In genomic region chr2:241153616-241154015, GRCh38 we compare ENCODE assay signal across 23 cellular contexts. TPM values are rescaled to one million over a fixed set of nuclear protein-coding genes. Genes with fewer than 3 reads are reported as not detected.
DNase-seq lines count a peak whose midpoint lies in the region; ATAC-seq lines count a peak whose summit lies in the region.
"Had no signal": no experiment of that assay in that cellular context is flagged by ENCODE, and none has a peak within 500 bp of the region (broad histone marks: within the 10 kb centered on the region; RNA-seq: fewer than 3 reads in every experiment).

No MANE protein-coding gene starts in this region.

- H3K27ac Mint-ChIP-seq in activated CD4-positive, alpha-beta T cell treated with anti-CD3 and anti-CD28 coated beads, Interleukin-2, amount 10 ng/mL, durations not matched to agents 24 days and 14 days, result peak overlapping the region; percentile 76
- H3K27ac Mint-ChIP-seq in CD4-positive, alpha-beta memory T cell, result peak overlapping the region in 5 of 7 donors; percentile 43 to 67 (median 52)

- H3K27me3 ChIP-seq in CD4-positive, alpha-beta memory T cell (ENCODE audit: insufficient read depth, low read length), result no peaks in the 10 kb centered on the region
- H3K27me3 ChIP-seq: foreskin keratinocyte, upper lobe of right lung had no signal

- no peaks in the 10 kb centered on the region for H3K9me3 ChIP-seq in CD4-positive, alpha-beta memory T cell (ENCODE audit: control insufficient read depth in 1 of 2, low read length in 2 of 2)
- H3K9me3 ChIP-seq: upper lobe of right lung had no signal

- H3K4me3 Mint-ChIP-seq in activated CD4-positive, alpha-beta T cell treated with anti-CD3 and anti-CD28 coated beads, Interleukin-2, amount 10 ng/mL, durations not matched to agents 24 days and 14 days, result peak overlapping the region; percentile 7
- peak overlapping the region in 1 of 8 donors; percentile 20 for H3K4me3 Mint-ChIP-seq in CD4-positive, alpha-beta memory T cell
- H3K4me3 Mint-ChIP-seq: activated naive CD8-positive, alpha-beta T cell treated with anti-CD3 and anti-CD28 coated beads, Interleukin-2, amount 10 ng/mL, durations not matched to agents 7 days and 5 days; natural killer cell treated with Interleukin-12 subunit alpha and Interleukin-12 subunit beta and Interleukin-15 and Interleukin-18, amount 100 ng/mL, for 72 hours had no signal

- no peaks in the 10 kb centered on the region for H3K27me3 Mint-ChIP-seq in activated CD4-positive, alpha-beta T cell treated with anti-CD3 and anti-CD28 coated beads, Interleukin-2, amount 10 ng/mL, durations not matched to agents 24 days and 14 days
- H3K27me3 Mint-ChIP-seq in CD4-positive, alpha-beta memory T cell, result no peaks in the 10 kb centered on the region
- H3K27me3 Mint-ChIP-seq: activated naive CD8-positive, alpha-beta T cell treated with anti-CD3 and anti-CD28 coated beads, Interleukin-2, amount 10 ng/mL, durations not matched to agents 7 days and 5 days; natural killer cell treated with Interleukin-12 subunit alpha and Interleukin-12 subunit beta and Interleukin-15 and Interleukin-18, amount 100 ng/mL, for 72 hours had no signal

- ATAC-seq in GM21825 (IDR thresholded peaks at IDR 0.05; ENCODE audit: unreplicated experiment) (no peak), HG03196 (IDR thresholded peaks at IDR 0.05; ENCODE audit: unreplicated experiment) (no peak), Right ventricle myocardium superior (ENCODE audit: poor library complexity) (no peak)
- ATAC-seq: foreskin keratinocyte; natural killer cell treated with Interleukin-12 subunit alpha and Interleukin-12 subunit beta and Interleukin-15 and Interleukin-18, amount 100 ng/mL, for 72 hours; Panc1; upper lobe of right lung had no signal

- no peak overlapping the region for H3K4me3 ChIP-seq in CD4-positive, alpha-beta memory T cell (ENCODE audit: low read length in 2 of 2)
- H3K4me3 ChIP-seq: upper lobe of right lung had no signal

- POLR2A ChIA-PET in CD4-positive, alpha-beta memory T cell (lab: Charles Lee; ENCODE audit: partially characterized antibody), result interaction anchor here (9.0 kb wide), 1 partner anchor 46 kb away, joined by 299 read pairs; the partner anchor contains the start of gene MTERF4

- peaks cover 38% of the 10 kb centered on the region for H3K36me3 Mint-ChIP-seq in activated CD4-positive, alpha-beta T cell treated with anti-CD3 and anti-CD28 coated beads, Interleukin-2, amount 10 ng/mL, durations not matched to agents 24 days and 14 days (ENCODE audit: low read depth)
- peaks cover 14 to 49% of the 10 kb centered on the region in 2 donors for H3K36me3 Mint-ChIP-seq in CD4-positive, alpha-beta memory T cell

- H3K36me3 ChIP-seq in CD4-positive, alpha-beta memory T cell (ENCODE audit: insufficient read depth, low read length), result peaks cover 17% of the 10 kb centered on the region

- intact Hi-C loops in activated CD4-positive, alpha-beta T cell treated with anti-CD3 and anti-CD28 coated beads, Interleukin-2, amount 10 ng/mL, durations not matched to agents 24 days and 14 days (cut with micrococcal nuclease), result loop anchor here (5.0 kb wide), 1 partner anchor 204 kb away; the partner anchor contains the start of gene FARP2
- intact Hi-C loops in CD4-positive, alpha-beta memory T cell (cut with micrococcal nuclease), result loop anchor here (5.0 kb wide), 1 partner anchor 171 kb away; no protein-coding TSS in a partner anchor
- intact Hi-C loops in Right ventricle myocardium superior (cut with DNase I), result no loop called here

- no peak overlapping the region for H3K27ac ChIP-seq in CD4-positive, alpha-beta memory T cell (ENCODE audit: low read depth, low read length)
- H3K27ac ChIP-seq: foreskin keratinocyte, parathyroid adenoma, upper lobe of right lung had no signal

- H3K4me1 ChIP-seq in CD4-positive, alpha-beta memory T cell (ENCODE audit: insufficient read depth, low read length), result peaks cover 16% of the 10 kb centered on the region
- H3K4me1 ChIP-seq: foreskin keratinocyte had no signal

- no peaks in the 10 kb centered on the region for H3K9me3 Mint-ChIP-seq in activated CD4-positive, alpha-beta T cell treated with anti-CD3 and anti-CD28 coated beads, Interleukin-2, amount 10 ng/mL, durations not matched to agents 24 days and 14 days
- peaks cover 0 to under 1% (median 0%) of the 10 kb centered on the region in 8 donors for H3K9me3 Mint-ChIP-seq in CD4-positive, alpha-beta memory T cell
- H3K9me3 Mint-ChIP-seq: activated naive CD8-positive, alpha-beta T cell treated with anti-CD3 and anti-CD28 coated beads, Interleukin-2, amount 10 ng/mL, durations not matched to agents 7 days and 5 days; natural killer cell treated with Interleukin-12 subunit alpha and Interleukin-12 subunit beta and Interleukin-15 and Interleukin-18, amount 100 ng/mL, for 72 hours had no signal

- CTCF ChIA-PET in CD4-positive, alpha-beta memory T cell (lab: Charles Lee; ENCODE audit: partially characterized antibody), result no interaction called here

- peaks cover 40% of the 10 kb centered on the region for H3K4me1 Mint-ChIP-seq in activated CD4-positive, alpha-beta T cell treated with anti-CD3 and anti-CD28 coated beads, Interleukin-2, amount 10 ng/mL, durations not matched to agents 24 days and 14 days
- H3K4me1 Mint-ChIP-seq in CD4-positive, alpha-beta memory T cell, result peaks cover 22 to 38% (median 33%) of the 10 kb centered on the region in 4 donors

- no peak for DNase-seq in activated CD4-positive, alpha-beta T cell treated with anti-CD3 and anti-CD28 coated beads, Interleukin-2, amount 10 ng/mL, durations not matched to agents 24 days and 14 days
- DNase-seq in activated CD4-positive, alpha-beta T cell treated with anti-CD3 and anti-CD28 coated beads, Interleukin-2, amount 50 U/mL, for 1 hour, result no peak
- DNase-seq in CD4-positive, alpha-beta memory T cell, result no peak
- DNase-seq in SW480 (ENCODE audit: low spot score) (peak; percentile 13), glomerular visceral epithelial cell (ENCODE audit: extremely low spot score) (peak; percentile 30), Right ventricle myocardium superior (no peak)
- DNase-seq: activated CD4-positive, CD25-positive, alpha-beta regulatory T cell treated with anti-CD3 and anti-CD28 coated beads, Interleukin-2, amount 50 U/mL, for 72 hours; activated CD8-positive, alpha-beta memory T cell treated with anti-CD3 and anti-CD28 coated beads, Interleukin-2, amount 50 U/mL, for 4 hours; activated naive CD8-positive, alpha-beta T cell treated with anti-CD3 and anti-CD28 coated beads, Interleukin-2, amount 10 ng/mL, durations not matched to agents 7 days and 5 days; C1 segment of cervical spinal cord; foreskin keratinocyte; hippocampal formation; KG1; kidney glomerular epithelial cell; NCI-H1092; NCI-H2029 treated with DMSO at 0.1 percent for 48 hours; NCI-H446; upper lobe of right lung had no signal

RNA-seq across cellular contexts. Expression of gene PPP1R7, which starts 3.3 kb away (rescaled TPM):
- total RNA-seq in activated CD4-positive, alpha-beta T cell treated with anti-CD3 and anti-CD28 coated beads, Interleukin-2, amount 10 ng/mL, durations not matched to agents 24 days and 14 days, result 111 and 113 TPM in 2 replicates
- 10 to 100 TPM; 61.3 to 68.9 TPM for total RNA-seq in CD4-positive, alpha-beta memory T cell
- polyA plus RNA-seq in CD4-positive, alpha-beta memory T cell, result 100 to 1,000 TPM; 114 to 119 TPM
- 66.0 TPM for total RNA-seq in Right ventricle myocardium superior

RNA-seq across cellular contexts. Expression of gene PASK, which starts 4.3 kb away (rescaled TPM):
- total RNA-seq in activated CD4-positive, alpha-beta T cell treated with anti-CD3 and anti-CD28 coated beads, Interleukin-2, amount 10 ng/mL, durations not matched to agents 24 days and 14 days, result 87.5 and 92.0 TPM in 2 replicates
- total RNA-seq in CD4-positive, alpha-beta memory T cell, result 100 to 1,000 TPM; 290 to 309 TPM
- polyA plus RNA-seq in CD4-positive, alpha-beta memory T cell, result 10 to 100 TPM; 38.2 to 50.0 TPM
- total RNA-seq in Right ventricle myocardium superior, result 3.2 TPM

RNA-seq across cellular contexts. Expression of gene ANO7, which starts 34.9 kb away (rescaled TPM):
- total RNA-seq in activated CD4-positive, alpha-beta T cell treated with anti-CD3 and anti-CD28 coated beads, Interleukin-2, amount 10 ng/mL, durations not matched to agents 24 days and 14 days, result 2.8 and 3.5 TPM in 2 replicates
- total RNA-seq in CD4-positive, alpha-beta memory T cell, result under 1 TPM; 0.53 to 0.81 TPM
- polyA plus RNA-seq in CD4-positive, alpha-beta memory T cell, result under 1 TPM in 1 of 2 donors, not detected in 1; 0.13 TPM
- total RNA-seq in Right ventricle myocardium superior, result 0.35 TPM

RNA-seq across cellular contexts. Expression of gene MTERF4, which starts 51.5 kb away (rescaled TPM):
- 39.3 and 43.9 TPM in 2 replicates for total RNA-seq in activated CD4-positive, alpha-beta T cell treated with anti-CD3 and anti-CD28 coated beads, Interleukin-2, amount 10 ng/mL, durations not matched to agents 24 days and 14 days
- 100 to 1,000 TPM; 204 to 227 TPM for total RNA-seq in CD4-positive, alpha-beta memory T cell
- 10 to 100 TPM; 44.6 to 56.6 TPM for polyA plus RNA-seq in CD4-positive, alpha-beta memory T cell
- total RNA-seq in Right ventricle myocardium superior, result 23.8 TPM

Comparison
In these comparisons a context has a peak if more than half of its experiments do, and no peak if none do; other contexts are left out.
1. DNase-seq: peak in SW480 (single experiment) and glomerular visceral epithelial cell (single experiment); none in activated CD4-positive, alpha-beta T cell treated with anti-CD3 and anti-CD28 coated beads, Interleukin-2, amount 10 ng/mL, durations not matched to agents 24 days and 14 days (single experiment), activated CD4-positive, alpha-beta T cell treated with anti-CD3 and anti-CD28 coated beads, Interleukin-2, amount 50 U/mL, for 1 hour (single experiment), CD4-positive, alpha-beta memory T cell (0 of 5) and Right ventricle myocardium superior (single experiment).
2. RNA of gene PASK, which starts 4.3 kb away (total RNA-seq): 290 to 309 TPM in CD4-positive, alpha-beta memory T cell and 87.5 to 92.0 TPM in activated CD4-positive, alpha-beta T cell treated with anti-CD3 and anti-CD28 coated beads, Interleukin-2, amount 10 ng/mL, durations not matched to agents 24 days and 14 days; 3.2 TPM in Right ventricle myocardium superior (single experiment); every median in the first group is over 10 times any median in the second.